14 cellular contexts compared by ENCODE assay signal in the genomic region with DNA sequence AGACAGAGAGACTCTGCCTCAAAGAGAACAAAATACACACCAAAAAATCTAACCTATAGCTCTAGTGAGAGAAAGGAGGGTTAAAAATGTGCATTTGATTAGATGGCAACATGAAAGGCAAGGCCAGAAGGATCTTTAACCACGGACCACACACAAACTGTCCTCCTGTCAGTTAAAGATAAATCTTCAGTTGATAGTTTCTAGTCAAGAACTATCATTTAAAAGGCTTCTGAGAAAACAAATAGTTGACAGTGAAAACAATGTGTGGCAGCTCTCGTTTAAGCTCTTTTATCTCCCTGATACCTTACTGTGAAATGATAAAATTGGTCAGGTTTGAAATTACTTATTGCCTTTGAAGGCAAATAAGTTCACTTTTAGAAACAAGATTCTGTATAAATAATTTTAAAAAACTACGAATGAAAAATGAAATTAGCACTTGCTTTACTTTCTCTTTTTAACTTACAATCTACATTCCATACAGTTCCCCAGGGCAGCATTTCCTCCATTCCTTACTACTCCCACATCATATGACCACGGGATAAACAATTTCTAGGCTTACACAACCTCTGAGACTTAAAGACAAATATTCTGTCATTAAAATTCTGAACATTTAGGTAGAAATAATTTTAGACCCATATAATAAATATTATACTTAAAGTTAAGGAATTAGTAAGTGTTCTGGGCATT.
DNase-seq lines count a peak whose midpoint lies in the region; ATAC-seq and TF ChIP-seq lines count a peak whose summit lies in the region.
"Had no signal": no experiment of that assay in that cellular context is flagged by ENCODE, and none has a peak within 500 bp of the region (broad histone marks: within the 10 kb centered on the region; RNA-seq: fewer than 3 reads in every experiment).

No MANE protein-coding gene starts in this region.

- peak overlapping the region; percentile 73 for H2BK120ac ChIP-seq in mesenchymal stem cell (ENCODE audit: low read depth, low read length)

- H3K4me2 ChIP-seq in mesenchymal stem cell (ENCODE audit: low read length, poor library complexity, severe bottlenecking): no peak overlapping the region

- peak overlapping the region; percentile 54 for H3K4me3 Mint-ChIP-seq in chondrocyte (ENCODE audit: unreplicated experiment)
- H3K4me3 Mint-ChIP-seq: central memory CD8-positive, alpha-beta T cell; naive thymus-derived CD8-positive, alpha-beta T cell had no signal

- H3K4ac ChIP-seq in mesenchymal stem cell (ENCODE audit: low read depth in 1 of 2, low read length in 2 of 2): peak overlapping the region; percentile 81 to 90

- no peak overlapping the region for H2BK15ac ChIP-seq in mesenchymal stem cell (ENCODE audit: low read depth, poor library complexity, severe bottlenecking)

- WGBS in mesenchymal stem cell: no CpG with 5 or more reads among the region's 4 CpGs

- peaks cover 18% of the 10 kb centered on the region for H3K79me1 ChIP-seq in mesenchymal stem cell (replicated peaks; ENCODE audit: low read length, poor library complexity, severe bottlenecking)

- H4K8ac ChIP-seq in mesenchymal stem cell (ENCODE audit: low read length): peak overlapping the region; percentile 90

- H3K14ac ChIP-seq in mesenchymal stem cell (ENCODE audit: low read length in 2 of 2): no peak overlapping the region

- H3K23ac ChIP-seq in mesenchymal stem cell (ENCODE audit: low read length in 2 of 2): peak overlapping the region in 1 of 2 experiments; percentile 42

- H2BK12ac ChIP-seq in mesenchymal stem cell (ENCODE audit: low read length in 2 of 2): peak overlapping the region; percentile 83 to 84

- TF ChIP-seq CTCF in left ventricle myocardium inferior (IDR thresholded peaks at IDR 0.05; ENCODE audit: borderline replicate concordance) (no peak), chondrocyte (IDR thresholded peaks at IDR 0.05) (no peak), vagina (IDR thresholded peaks at IDR 0.05) (no peak), GM13976 (IDR thresholded peaks at IDR 0.05; ENCODE audit: borderline replicate concordance, control extremely low read depth, extremely low read depth, insufficient read depth, missing control alignments) (no peak)

- intact Hi-C loops in left ventricle myocardium inferior (cut with micrococcal nuclease): no loop called here
- intact Hi-C loops in Right ventricle myocardium inferior (cut with DNase I): no loop called here
- intact Hi-C loops in vagina (cut with DNase I): no loop called here

- H3K9me3 ChIP-seq in left ventricle myocardium inferior (replicated peaks) (no peaks in the 10 kb centered on the region), mesenchymal stem cell (ENCODE audit: control insufficient read depth, low read length) (no peaks in the 10 kb centered on the region), vagina (no peaks in the 10 kb centered on the region)

- no peak for DNase-seq in left ventricle myocardium inferior
- no peak for DNase-seq in Right ventricle myocardium inferior (ENCODE audit: missing footprints)
- no peak for DNase-seq in chondrocyte (ENCODE audit: low spot score)
- DNase-seq in mesenchymal stem cell: peak; percentile 85
- DNase-seq in vagina (ENCODE audit: extremely low spot score in 2 of 2): no peak
- no peak for DNase-seq in amygdala (lab: John Stamatoyannopoulos, UW)
- no peak for DNase-seq in DMS53 (lab: John Stamatoyannopoulos, UW)
- DNase-seq in GM13976 (ENCODE audit: low spot score): no peak
- DNase-seq: activated CD8-positive, alpha-beta memory T cell treated with anti-CD3 and anti-CD28 coated beads, Interleukin-2, amount 50 U/mL, for 4 hours; naive thymus-derived CD8-positive, alpha-beta T cell; NCI-H748 treated with DMSO at 0.1 percent for 48 hours; stimulated activated CD4-positive, alpha-beta T cell treated with anti-CD3 and anti-CD28 coated beads, Interleukin-1b, Interleukin-23, amount 100 ng/mL, for 48 hours; stimulated activated naive CD8-positive, alpha-beta T cell treated with anti-CD3 and anti-CD28 coated beads, Interleukin-15, Interleukin-2, amounts not matched to agents 100 U/mL and 50 U/mL, for 24 hours had no signal

- no peak overlapping the region for H2BK5ac ChIP-seq in mesenchymal stem cell (ENCODE audit: low read depth, low read length, poor library complexity, severe bottlenecking)

- no peak overlapping the region for H2AFZ ChIP-seq in mesenchymal stem cell (ENCODE audit: low read depth, low read length)

- H3K36me3 ChIP-seq in left ventricle myocardium inferior: peaks cover 91% of the 10 kb centered on the region
- H3K36me3 ChIP-seq in mesenchymal stem cell (ENCODE audit: control insufficient read depth in 1 of 2, insufficient read depth in 2 of 2, low read depth in 1 of 2, low read length in 2 of 2): peaks cover 18 to 88% of the 10 kb centered on the region in 2 experiments
- peaks cover 12 to 25% of the 10 kb centered on the region in 2 donors for H3K36me3 ChIP-seq in vagina

- peak overlapping the region; percentile 92 to 94 for H3K18ac ChIP-seq in mesenchymal stem cell (ENCODE audit: low read depth in 1 of 2, low read length in 2 of 2)

- H3K4me3 ChIP-seq in left ventricle myocardium inferior: no peak overlapping the region
- peak overlapping the region in 1 of 2 experiments; percentile 45 for H3K4me3 ChIP-seq in mesenchymal stem cell (ENCODE audit: insufficient read depth in 1 of 2, low read depth in 1 of 2, low read length in 2 of 2)
- no peak overlapping the region for H3K4me3 ChIP-seq in vagina

- H3K27ac Mint-ChIP-seq in chondrocyte (ENCODE audit: unreplicated experiment): peak overlapping the region; percentile 92
- H3K27ac Mint-ChIP-seq: naive thymus-derived CD8-positive, alpha-beta T cell had no signal

- no peak for TF ChIP-seq POLR2A in vagina (IDR thresholded peaks at IDR 0.05)

- peak overlapping the region; percentile 42 for H3K27ac ChIP-seq in left ventricle myocardium inferior (replicated peaks)
- H3K27ac ChIP-seq in mesenchymal stem cell (ENCODE audit: low read length, poor library complexity, severe bottlenecking): peak overlapping the region; percentile 17
- peak overlapping the region; percentile 26 for H3K27ac ChIP-seq in vagina

- H3K4me1 ChIP-seq in left ventricle myocardium inferior: peaks cover 32% of the 10 kb centered on the region
- H3K4me1 ChIP-seq in mesenchymal stem cell (ENCODE audit: control insufficient read depth, insufficient read depth, low read depth, low read length): peaks cover 2% of the 10 kb centered on the region
- H3K4me1 ChIP-seq in vagina: no peaks in the 10 kb centered on the region

- peaks cover 39% of the 10 kb centered on the region for H3K4me1 Mint-ChIP-seq in chondrocyte (ENCODE audit: low read depth)
- H3K4me1 Mint-ChIP-seq: central memory CD8-positive, alpha-beta T cell; naive thymus-derived CD8-positive, alpha-beta T cell had no signal

- peaks cover 39% of the 10 kb centered on the region for H3K36me3 Mint-ChIP-seq in chondrocyte (ENCODE audit: low read depth)
- H3K36me3 Mint-ChIP-seq: naive thymus-derived CD8-positive, alpha-beta T cell had no signal

- H4K91ac ChIP-seq in mesenchymal stem cell (ENCODE audit: low read length): peak overlapping the region; percentile 97

- in situ Hi-C loops in GM13976 (cut with MboI; ENCODE audit: low sequenced_read_pairs, unreplicated experiment): no loop called here

- no peaks in the 10 kb centered on the region for H3K27me3 Mint-ChIP-seq in chondrocyte (ENCODE audit: low read depth)
- H3K27me3 Mint-ChIP-seq: central memory CD8-positive, alpha-beta T cell; naive thymus-derived CD8-positive, alpha-beta T cell had no signal

- H3K27me3 ChIP-seq in left ventricle myocardium inferior (ENCODE audit: low read depth) (no peaks in the 10 kb centered on the region), mesenchymal stem cell (ENCODE audit: control insufficient read depth in 1 of 2, insufficient read depth in 1 of 2, low read length in 2 of 2) (no peaks in the 10 kb centered on the region), vagina (no peaks in the 10 kb centered on the region)

- ATAC-seq in Right ventricle myocardium inferior: no peak
- ATAC-seq: naive thymus-derived CD8-positive, alpha-beta T cell; stimulated activated naive CD8-positive, alpha-beta T cell treated with anti-CD3 and anti-CD28 coated beads, Interleukin-15, Interleukin-2, amounts not matched to agents 100 U/mL and 50 U/mL, for 24 hours had no signal

- no peaks in the 10 kb centered on the region for H3K9me3 Mint-ChIP-seq in chondrocyte (ENCODE audit: low read depth)
- H3K9me3 Mint-ChIP-seq: central memory CD8-positive, alpha-beta T cell; naive thymus-derived CD8-positive, alpha-beta T cell had no signal

- H2AK5ac ChIP-seq in mesenchymal stem cell (ENCODE audit: low read length, severe bottlenecking): peak overlapping the region; percentile 77

- H3K9ac ChIP-seq in mesenchymal stem cell (ENCODE audit: low read length): peak overlapping the region; percentile 88
